17 cellular contexts compared by ENCODE assay signal in the genomic region with DNA sequence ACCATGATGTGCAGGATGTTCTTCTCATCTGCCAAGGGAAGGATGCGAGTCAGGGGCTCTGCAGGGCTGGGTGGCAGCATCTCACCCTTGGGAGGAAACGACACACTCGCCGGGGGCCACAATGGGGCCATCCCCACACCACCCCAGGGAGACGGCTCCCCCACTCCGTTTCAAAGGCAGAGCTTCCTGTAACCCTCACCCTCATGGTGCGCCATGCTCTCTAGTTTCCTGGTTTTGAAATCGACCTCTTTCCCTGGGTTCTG. TPM values are rescaled to one million over a fixed set of nuclear protein-coding genes. Genes with fewer than 3 reads are reported as not detected.
DNase-seq lines count a peak whose midpoint lies in the region; ATAC-seq and TF ChIP-seq lines count a peak whose summit lies in the region.
"Had no signal": no experiment of that assay in that cellular context is flagged by ENCODE, and none has a peak within 500 bp of the region (broad histone marks: within the 10 kb centered on the region; RNA-seq: fewer than 3 reads in every experiment).

No MANE protein-coding gene starts in this region.

- H3K27ac Mint-ChIP-seq in endothelial cell (ENCODE audit: unreplicated experiment) = no peak overlapping the region
- peak overlapping the region; percentile 22 for H3K27ac Mint-ChIP-seq in type B pancreatic cell
- H3K27ac Mint-ChIP-seq: CD4-positive, alpha-beta memory T cell had no signal

- peak overlapping the region; percentile 72 for H3K27ac ChIP-seq in Panc1 (ENCODE audit: low read length)
- H3K27ac ChIP-seq: C4-2B had no signal

- CTCF ChIA-PET in Panc1 (lab: Charles Lee) = no interaction called here

- intact Hi-C loops in Right ventricle myocardium inferior (cut with DNase I) (no loop called here), left ventricle myocardium superior (cut with micrococcal nuclease) (no loop called here), Panc1 (cut with micrococcal nuclease; ENCODE audit: unreplicated experiment) (no loop called here)

- peaks cover 38% of the 10 kb centered on the region for H3K36me3 Mint-ChIP-seq in endothelial cell (ENCODE audit: low read depth, unreplicated experiment)
- peaks cover 16% of the 10 kb centered on the region for H3K36me3 Mint-ChIP-seq in type B pancreatic cell
- H3K36me3 Mint-ChIP-seq: CD4-positive, alpha-beta memory T cell had no signal

- H3K36me3 ChIP-seq in Panc1 (ENCODE audit: control insufficient read depth, insufficient read depth, low read length) = peaks cover 35% of the 10 kb centered on the region
- H3K36me3 ChIP-seq: HAP-1 had no signal

- no peaks in the 10 kb centered on the region for H3K9me3 Mint-ChIP-seq in endothelial cell (ENCODE audit: unreplicated experiment)
- H3K9me3 Mint-ChIP-seq in type B pancreatic cell = no peaks in the 10 kb centered on the region
- H3K9me3 Mint-ChIP-seq: CD4-positive, alpha-beta memory T cell had no signal

- H3K27me3 ChIP-seq in Panc1 (ENCODE audit: control insufficient read depth, insufficient read depth, low read length) = no peaks in the 10 kb centered on the region

- H3K4me3 Mint-ChIP-seq in endothelial cell (ENCODE audit: unreplicated experiment) (peak overlapping the region; percentile 33), type B pancreatic cell (no peak overlapping the region)
- H3K4me3 Mint-ChIP-seq: CD4-positive, alpha-beta memory T cell had no signal

- peaks cover 41% of the 10 kb centered on the region for H3K4me1 ChIP-seq in Panc1 (ENCODE audit: control insufficient read depth, insufficient read depth, low read length)
- H3K4me1 ChIP-seq: HAP-1 had no signal

- peaks cover 8% of the 10 kb centered on the region for H3K27me3 Mint-ChIP-seq in endothelial cell (ENCODE audit: unreplicated experiment)
- no peaks in the 10 kb centered on the region for H3K27me3 Mint-ChIP-seq in type B pancreatic cell

- no TSS peak for BruUV-seq in Panc1 (replicated peaks; lab: Mats Ljungman, UMichigan)

- no peak for DNase-seq in Right ventricle myocardium inferior (ENCODE audit: missing footprints)
- no peak for DNase-seq in left ventricle myocardium superior
- DNase-seq in Panc1 (ENCODE audit: low read depth, low spot score) = no peak
- no peak for DNase-seq in endothelial cell (ENCODE audit: low spot score)
- no peak for DNase-seq in type B pancreatic cell (ENCODE audit: extremely low spot score, unreplicated experiment)
- no peak for DNase-seq in NCI-H187 treated with DMSO at 0.1 percent for 48 hours (lab: John Stamatoyannopoulos, UW)
- DNase-seq in cerebellum (ENCODE audit: low spot score) = no peak
- DNase-seq: 8988T, AML-193, DMS79, EL, GOT3 had no signal

- H3K9me3 ChIP-seq in Panc1 (ENCODE audit: control insufficient read depth, insufficient read depth, low read depth, low read length) = no peaks in the 10 kb centered on the region
- H3K9me3 ChIP-seq: HAP-1 had no signal

- H3K4me1 Mint-ChIP-seq in endothelial cell (ENCODE audit: unreplicated experiment) (peaks cover 11% of the 10 kb centered on the region), type B pancreatic cell (ENCODE audit: unreplicated experiment) (peaks cover 12% of the 10 kb centered on the region)
- H3K4me1 Mint-ChIP-seq: CD4-positive, alpha-beta memory T cell had no signal

- no peak for TF ChIP-seq CTCF in Panc1 (IDR thresholded peaks at IDR 0.05)
- no peak for TF ChIP-seq CTCF in endothelial cell (IDR thresholded peaks at IDR 0.05; ENCODE audit: unreplicated experiment)
- TF ChIP-seq CTCF in type B pancreatic cell (conservative IDR thresholded peaks at IDR 0.05) = no peak

- ATAC-seq in Right ventricle myocardium inferior = peak; percentile 18
- no peak for ATAC-seq in left ventricle myocardium superior
- no peak for ATAC-seq in Panc1
- ATAC-seq in HG02981 (IDR thresholded peaks at IDR 0.05; ENCODE audit: unreplicated experiment) = no peak
- ATAC-seq: HepG2 had no signal

- POLR2A ChIA-PET in Panc1 (lab: Charles Lee) = no interaction called here

- H3K4me3 ChIP-seq in Panc1 (ENCODE audit: low read depth in 2 of 2, low read length in 2 of 2) = no peak overlapping the region
- H3K4me3 ChIP-seq: HAP-1 had no signal

- in situ Hi-C loops in Panc1 (cut with HindIII; ENCODE audit: low pct_unique_long_range_greater_than_20kb, low sequenced_read_pairs) = no loop called here

RNA-seq across cellular contexts. Expression of a gene that starts 20.2 kb away (rescaled TPM):
- total RNA-seq in Right ventricle myocardium inferior (0.08 TPM), left ventricle myocardium superior (0.17 TPM), Panc1 (2021; ENCODE audit: unreplicated experiment) (67.4 TPM), endothelial cell (ENCODE audit: unreplicated experiment) (9.6 TPM), type B pancreatic cell (ENCODE audit: low replicate concordance) (13.7 and 30.3 TPM in 2 replicates), cerebellum (0.18 TPM)
- 76.4 TPM for polyA plus RNA-seq in Panc1 (2012; ENCODE audit: insufficient read length)
